In the genomic region with DNA sequence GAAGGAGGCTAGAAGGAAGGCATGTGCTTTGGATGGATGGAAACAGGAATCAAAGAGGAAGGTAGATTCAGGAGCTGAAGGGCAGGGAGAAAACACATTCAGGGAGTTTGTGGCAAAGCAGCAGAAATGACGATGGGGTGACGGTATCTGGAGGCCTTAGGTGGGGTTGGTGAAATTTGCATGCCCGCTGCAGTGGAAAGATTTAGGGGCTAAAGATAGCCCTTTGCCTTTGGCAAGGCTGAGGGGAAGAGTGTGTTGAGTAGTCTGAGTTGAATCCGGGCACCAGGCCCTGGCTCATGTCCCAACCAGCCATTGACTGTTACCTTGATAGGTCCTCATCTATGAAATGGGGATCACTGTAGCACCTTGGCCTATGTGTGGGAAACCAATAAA, we compare ENCODE assay signal across 9 cellular contexts. TPM values are rescaled to one million over a fixed set of nuclear protein-coding genes. Genes with fewer than 3 reads are reported as not detected.
DNase-seq lines count a peak whose midpoint lies in the region; ATAC-seq and TF ChIP-seq lines count a peak whose summit lies in the region.
"Had no signal": no experiment of that assay in that cellular context is flagged by ENCODE, and none has a peak within 500 bp of the region (broad histone marks: within the 10 kb centered on the region; RNA-seq: fewer than 3 reads in every experiment).

No MANE protein-coding gene starts in this region.

- peak overlapping the region; percentile 68; the same call in 1 of the 2 replicates for H3K9ac ChIP-seq in KMS-11
- H3K9ac ChIP-seq in mucosa of rectum (ENCODE audit: low read depth in 1 of 2, low read length in 2 of 2) = peak overlapping the region in 1 of 2 donors; percentile 75

- no peak overlapping the region for H2AFZ ChIP-seq in KMS-11 (ENCODE audit: low read depth)

- H3K4me1 ChIP-seq in KMS-11 (ENCODE audit: low read depth, poor library complexity, severe bottlenecking) (peaks cover 50% of the 10 kb centered on the region), mucosa of rectum (ENCODE audit: control insufficient read depth in 2 of 2, insufficient read depth in 2 of 2, low read length in 2 of 2) (peaks cover 23 to 36% of the 10 kb centered on the region in 2 donors), Peyer's patch (peaks cover 0 to 34% (median 14%) of the 10 kb centered on the region in 4 donors)

- TF ChIP-seq POLR2A in Peyer's patch (IDR thresholded peaks at IDR 0.05) = no peak

- POLR2A ChIA-PET in AG04450 (lab: Yijun Ruan, JAX) = interaction anchor here (1.2 kb wide), 1 partner anchor 13 kb away, joined by 3 read pairs; no protein-coding TSS in a partner anchor

- H3K27me3 ChIP-seq in AG04450 (ENCODE audit: control insufficient read depth, insufficient read depth, low read length) (no peaks in the 10 kb centered on the region), KMS-11 (ENCODE audit: insufficient read depth, low read depth) (no peaks in the 10 kb centered on the region), mucosa of rectum (ENCODE audit: control insufficient read depth in 2 of 2, insufficient read depth in 2 of 2, low read length in 2 of 2) (no peaks in the 10 kb centered on the region), Peyer's patch (no peaks in the 10 kb centered on the region)

- H3K9me3 ChIP-seq in AG04450 (ENCODE audit: control insufficient read depth, insufficient read depth, low read length) (peaks cover 3% of the 10 kb centered on the region; the same call in 1 of the 2 replicates), mucosa of rectum (ENCODE audit: control insufficient read depth in 2 of 2, low read length in 2 of 2) (no peaks in the 10 kb centered on the region), Peyer's patch (no peaks in the 10 kb centered on the region)

- H4K20me1 ChIP-seq in KMS-11 (ENCODE audit: insufficient read depth) = no peaks in the 10 kb centered on the region

- H3K4me3 ChIP-seq in AG04450 (ENCODE audit: low read depth, low read length) (peak overlapping the region; percentile 82), KMS-11 (IDR thresholded peaks at IDR 0.05; ENCODE audit: insufficient read depth, low read depth, low read length) (no peak overlapping the region), mucosa of rectum (ENCODE audit: low read length in 2 of 2) (peak overlapping the region; percentile 80 to 83), Peyer's patch (peak overlapping the region in 2 of 4 donors; percentile 91 to 95)

- CTCF ChIA-PET in AG04450 (lab: Charles Lee) = no interaction called here

- ATAC-seq in GM18873 (IDR thresholded peaks at IDR 0.05; ENCODE audit: low FRiP score, unreplicated experiment) (no peak), HG03342 (IDR thresholded peaks at IDR 0.05; ENCODE audit: unreplicated experiment) (no peak), HG02763 (IDR thresholded peaks at IDR 0.05; ENCODE audit: unreplicated experiment) (no peak)

- H3K79me2 ChIP-seq in KMS-11 (ENCODE audit: insufficient read depth, low read depth) = peaks cover 23% of the 10 kb centered on the region

- H3K27ac ChIP-seq in AG04450 (ENCODE audit: low read depth, low read length) = no peak overlapping the region
- H3K27ac ChIP-seq in KMS-11 = no peak overlapping the region
- H3K27ac ChIP-seq in caudate nucleus (ENCODE audit: low read depth, low read length) = peak overlapping the region; percentile 79
- peak overlapping the region in 1 of 2 donors; percentile 99 for H3K27ac ChIP-seq in mucosa of rectum (ENCODE audit: low read depth in 2 of 2, low read length in 2 of 2)
- H3K27ac ChIP-seq in Peyer's patch = peak overlapping the region in 1 of 4 donors; percentile 94

- no peak for DNase-seq in AG04450 (ENCODE audit: low read depth, low spot score)
- peak in 1 of 61 donors; percentile 18 for DNase-seq in caudate nucleus (lab: John Stamatoyannopoulos, UW)
- DNase-seq in Peyer's patch = no peak
- DNase-seq: NCI-H2081 treated with DMSO at 0.1 percent for 48 hours had no signal

- H3K4me2 ChIP-seq in KMS-11 = peak overlapping the region; percentile 57

- TF ChIP-seq CTCF in AG04450 (IDR thresholded peaks at IDR 0.05; ENCODE audit: low read depth, low read length) (no peak), KMS-11 (conservative IDR thresholded peaks at IDR 0.05; ENCODE audit: low read depth, low read length) (no peak), Peyer's patch (IDR thresholded peaks at IDR 0.05) (no peak)

- H3K36me3 ChIP-seq in KMS-11 (ENCODE audit: insufficient read depth) (no peaks in the 10 kb centered on the region), mucosa of rectum (ENCODE audit: control insufficient read depth in 2 of 2, insufficient read depth in 2 of 2, low read length in 2 of 2) (peaks cover 9 to 20% of the 10 kb centered on the region in 2 donors), Peyer's patch (peaks cover 0 to 11% (median 0%) of the 10 kb centered on the region in 3 donors)

RNA-seq across cellular contexts. Expression of gene GZF1, which starts 1.3 kb away (rescaled TPM):
- 14.3 and 17.2 TPM in 2 replicates for polyA plus RNA-seq in AG04450 (2011; rRNA removed)
- 39.1 and 55.4 TPM in 2 replicates for polyA minus RNA-seq in AG04450 (2011; rRNA and poly(A)+ RNA removed)
- total RNA-seq in Peyer's patch = 10 to 100 TPM in 1 of 4 donors, 1 to 10 TPM in 3; 5.8 to 14.5 (median 7.9) TPM

RNA-seq across cellular contexts. Expression of gene NXT1, which starts 12.7 kb away (rescaled TPM):
- polyA plus RNA-seq in AG04450 (2011; rRNA removed) = 17.9 and 19.5 TPM in 2 replicates
- 9.3 and 13.0 TPM in 2 replicates for polyA minus RNA-seq in AG04450 (2011; rRNA and poly(A)+ RNA removed)
- 10 to 100 TPM in 1 of 4 donors, 1 to 10 TPM in 3; 5.4 to 23.1 (median 7.9) TPM for total RNA-seq in Peyer's patch

RNA-seq across cellular contexts. Expression of gene NAPB, which starts 58.0 kb away (rescaled TPM):
- polyA plus RNA-seq in AG04450 (2011; rRNA removed) = 4.8 and 6.4 TPM in 2 replicates
- polyA minus RNA-seq in AG04450 (2011; rRNA and poly(A)+ RNA removed) = 7.6 and 8.9 TPM in 2 replicates
- total RNA-seq in Peyer's patch = 10 to 100 TPM in 3 of 4 donors, 1 to 10 TPM in 1; 7.4 to 13.9 (median 11.9) TPM
